ENCODE assay signal across 11 cellular contexts in the genomic region with DNA sequence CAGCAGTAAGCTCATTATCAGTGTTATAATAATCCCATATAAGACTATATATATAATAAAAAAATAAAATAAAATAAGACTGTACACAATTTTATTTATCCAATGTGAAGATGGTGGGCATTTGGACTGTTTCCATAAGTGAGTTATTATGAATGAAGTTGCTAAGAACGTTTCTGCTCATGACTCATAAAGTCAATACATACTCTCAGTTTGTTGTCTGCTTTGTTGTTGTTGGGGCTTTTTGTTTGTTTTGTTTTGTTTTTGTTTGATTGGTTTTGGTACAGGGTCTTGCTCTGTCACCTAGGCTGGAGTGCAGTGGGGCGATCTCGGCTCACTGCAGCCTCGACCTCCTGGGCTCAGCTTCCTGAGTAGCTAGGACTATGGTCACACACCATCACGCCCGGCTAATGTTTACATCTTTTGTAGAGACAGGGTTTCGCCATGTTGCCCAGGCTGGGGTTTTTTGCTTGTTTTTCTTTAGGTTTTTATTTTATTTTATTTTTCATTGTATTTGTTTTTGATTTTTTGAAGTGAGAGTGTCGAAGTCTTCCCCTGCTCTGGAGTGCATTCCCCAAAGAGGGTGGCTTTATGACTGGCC. TPM values are rescaled to one million over a fixed set of nuclear protein-coding genes. Genes with fewer than 3 reads are reported as not detected.
DNase-seq lines count a peak whose midpoint lies in the region; ATAC-seq, FAIRE-seq and TF ChIP-seq lines count a peak whose summit lies in the region.
"Had no signal": no experiment of that assay in that cellular context is flagged by ENCODE, and none has a peak within 500 bp of the region (broad histone marks: within the 10 kb centered on the region; RNA-seq: fewer than 3 reads in every experiment).

No MANE protein-coding gene starts in this region.

- H4K20me1 ChIP-seq in PC-3 (ENCODE audit: low read length), result no peaks in the 10 kb centered on the region

- no peak overlapping the region for H3K27ac Mint-ChIP-seq in endothelial cell (ENCODE audit: unreplicated experiment)

- H3K27me3 Mint-ChIP-seq in endothelial cell (ENCODE audit: unreplicated experiment), result peaks cover 43% of the 10 kb centered on the region

- peak overlapping the region; percentile 96 for H3K4me2 ChIP-seq in PC-3 (ENCODE audit: low read length)

- H3K4me1 Mint-ChIP-seq in endothelial cell (ENCODE audit: unreplicated experiment), result peaks cover 15% of the 10 kb centered on the region

- no peak for TF ChIP-seq CTCF in PC-3 (conservative IDR thresholded peaks at IDR 0.05; ENCODE audit: low read depth, low read length)
- TF ChIP-seq CTCF in endothelial cell (IDR thresholded peaks at IDR 0.05; ENCODE audit: unreplicated experiment), result no peak
- no peak for TF ChIP-seq CTCF in psoas muscle (IDR thresholded peaks at IDR 0.05)
- TF ChIP-seq CTCF in D721Med (IDR thresholded peaks at IDR 0.05; ENCODE audit: insufficient read depth, missing control alignments), result no peak

- H3K36me3 ChIP-seq in PC-3 (ENCODE audit: low read depth, low read length) (no peaks in the 10 kb centered on the region), psoas muscle (ENCODE audit: insufficient read depth in 1 of 2, low read depth in 1 of 2) (no peaks in the 10 kb centered on the region)

- FAIRE-seq in G401.6 (lab: Jason Lieb, UNC) (peak; percentile 82), D721Med (lab: Jason Lieb, UNC) (no peak)

- CTCF ChIA-PET in PC-3 (lab: Charles Lee), result no interaction called here

- 63 to 68% (median 64%) methylated on average over 8 of the region's 8 CpGs for WGBS in psoas muscle, 3 donors

- H3K36me3 Mint-ChIP-seq in endothelial cell (ENCODE audit: low read depth, unreplicated experiment), result peaks cover 10% of the 10 kb centered on the region

- peak overlapping the region; percentile 89 for H3K4me3 ChIP-seq in PC-3 (ENCODE audit: low read length)
- peak overlapping the region; percentile 92 for H3K4me3 ChIP-seq in psoas muscle

- no peaks in the 10 kb centered on the region for H3K79me2 ChIP-seq in PC-3 (ENCODE audit: low read length)

- no peaks in the 10 kb centered on the region for H3K9me3 ChIP-seq in PC-3 (ENCODE audit: low read length)
- no peaks in the 10 kb centered on the region for H3K9me3 ChIP-seq in psoas muscle

- peak overlapping the region; percentile 51 for H3K27ac ChIP-seq in PC-3 (ENCODE audit: low read length)
- peak overlapping the region; percentile 81 for H3K27ac ChIP-seq in psoas muscle

- intact Hi-C loops in PC-3 (cut with micrococcal nuclease) (loop anchor here (1.0 kb wide), 2 partner anchors 31 to 35 kb away; no protein-coding TSS in a partner anchor), psoas muscle (cut with DNase I) (loop anchor here (5.0 to 10.0 kb wide), 2 partner anchors 75 to 382 kb away; a partner anchor contains a TSS)

- H3K9ac ChIP-seq in PC-3 (ENCODE audit: low read length), result peak overlapping the region; percentile 52

- peaks cover 11% of the 10 kb centered on the region for H3K4me1 ChIP-seq in PC-3 (ENCODE audit: insufficient read depth, low read length)
- H3K4me1 ChIP-seq in psoas muscle, result peaks cover 10% of the 10 kb centered on the region

- H3K27me3 ChIP-seq in PC-3 (ENCODE audit: low read length) (no peaks in the 10 kb centered on the region), psoas muscle (ENCODE audit: insufficient read depth in 3 of 3, low read length in 2 of 3) (no peaks in the 10 kb centered on the region)

- H2AFZ ChIP-seq in PC-3 (ENCODE audit: low read length), result peak overlapping the region; percentile 59

- no peaks in the 10 kb centered on the region for H3F3A ChIP-seq in PC-3 (ENCODE audit: low read length, unreplicated experiment)

- DNase-seq in PC-3 (peak; percentile 53), endothelial cell (ENCODE audit: low spot score) (no peak), psoas muscle (no peak), mucosa of gallbladder (ENCODE audit: low spot score) (no peak), ureter (ENCODE audit: low spot score) (no peak), D721Med (ENCODE audit: insufficient read length, low spot score) (no peak)
- DNase-seq: SHP77 treated with DMSO at 0.1 percent for 48 hours, substantia nigra had no signal

- POLR2A ChIA-PET in PC-3 (lab: Charles Lee; ENCODE audit: unreplicated experiment), result no interaction called here

- no peak for ATAC-seq in PC-3
- ATAC-seq in psoas muscle, result no peak
- ATAC-seq in HG02642 (IDR thresholded peaks at IDR 0.05; ENCODE audit: poor library complexity, unreplicated experiment), result no peak

- no TSS peak for BruUV-seq in PC-3 (replicated peaks; lab: Mats Ljungman, UMichigan)

- H3K4me3 Mint-ChIP-seq in endothelial cell (ENCODE audit: unreplicated experiment), result peak overlapping the region; percentile 94

- H3K9me3 Mint-ChIP-seq in endothelial cell (ENCODE audit: unreplicated experiment), result peaks cover 5% of the 10 kb centered on the region

- no peaks in the 10 kb centered on the region for H3K9me2 ChIP-seq in PC-3 (replicated peaks; ENCODE audit: low read length)

RNA-seq across cellular contexts. Expression of a gene that starts 18.0 kb away (rescaled TPM):
- 28.1 and 44.1 TPM in 2 replicates for total RNA-seq in PC-3 (2014; rRNA removed)
- not detected for total RNA-seq in endothelial cell (ENCODE audit: unreplicated experiment)
- 10 to 100 TPM; 18.5 to 42.6 (median 32.4) TPM for total RNA-seq in psoas muscle
- polyA plus RNA-seq in psoas muscle, result 10 to 100 TPM; 10.4 to 37.7 (median 21.2) TPM
- 1.2 TPM for total RNA-seq in mucosa of gallbladder
- total RNA-seq in ureter, result 3.0 TPM

RNA-seq across cellular contexts. Expression of a gene that starts 36.1 kb away (rescaled TPM):
- 18.7 and 26.8 TPM in 2 replicates for total RNA-seq in PC-3 (2014; rRNA removed)
- total RNA-seq in endothelial cell (ENCODE audit: unreplicated experiment), result 21.8 TPM
- total RNA-seq in psoas muscle, result 10 to 100 TPM; 26.6 to 33.6 (median 31.5) TPM
- polyA plus RNA-seq in psoas muscle, result 10 to 100 TPM; 12.5 to 44.0 (median 17.4) TPM
- 47.6 TPM for total RNA-seq in mucosa of gallbladder
- total RNA-seq in ureter, result 34.5 TPM

RNA-seq across cellular contexts. Expression of a gene that starts 39.6 kb away (rescaled TPM):
- not detected in 2 replicates for total RNA-seq in PC-3 (2014; rRNA removed)
- not detected for total RNA-seq in endothelial cell (ENCODE audit: unreplicated experiment)
- total RNA-seq in psoas muscle, result not detected
- not detected for polyA plus RNA-seq in psoas muscle
- total RNA-seq in mucosa of gallbladder, result not detected
- not detected for total RNA-seq in ureter
- total RNA-seq: myocyte had no signal

RNA-seq across cellular contexts. Expression of a gene that starts 56.0 kb away (rescaled TPM):
- total RNA-seq in PC-3 (2014; rRNA removed) (not detected in 2 replicates), endothelial cell (ENCODE audit: unreplicated experiment) (not detected), psoas muscle (not detected), mucosa of gallbladder (not detected), ureter (not detected)
- polyA plus RNA-seq in psoas muscle, result not detected
- total RNA-seq: myocyte had no signal

RNA-seq across cellular contexts. Expression of a gene that starts 56.7 kb away (rescaled TPM):
- total RNA-seq in PC-3 (2014; rRNA removed) (2,587 and 3,047 TPM in 2 replicates), endothelial cell (ENCODE audit: unreplicated experiment) (2,232 TPM), psoas muscle (1,000 to 10,000 TPM in 1 of 4 donors, 100 to 1,000 TPM in 3; 832 to 1,110 (median 978) TPM), mucosa of gallbladder (1,033 TPM), ureter (1,824 TPM)
- 1,000 to 10,000 TPM; 1,678 to 3,660 (median 1,849) TPM for polyA plus RNA-seq in psoas muscle
